8 cellular contexts compared by ENCODE assay signal in genomic region chr7:131108212-131108980, GRCh38.
DNase-seq lines count a peak whose midpoint lies in the region; ATAC-seq and TF ChIP-seq lines count a peak whose summit lies in the region.

No MANE protein-coding gene starts in this region.

- WGBS in ovary, 3 donors: 8% methylated on average over 29 to 31 of the region's 31 CpGs

- H3K36me3 ChIP-seq in CD4-positive, CD25-positive, alpha-beta regulatory T cell (ENCODE audit: control insufficient read depth, insufficient read depth, low read length): peaks cover 14% of the 10 kb centered on the region
- no peaks in the 10 kb centered on the region for H3K36me3 ChIP-seq in ovary

- intact Hi-C loops in ovary (cut with DNase I): loop anchor here in 3 of 4 donors (5.0 to 10.0 kb wide), 5 partner anchors 119 to 316 kb away; partner anchors contain the start of gene MKLN1 (in 2 of the 3)

- H3K27me3 ChIP-seq in CD4-positive, CD25-positive, alpha-beta regulatory T cell (ENCODE audit: control insufficient read depth, insufficient read depth, low read length): no peaks in the 10 kb centered on the region
- no peaks in the 10 kb centered on the region for H3K27me3 ChIP-seq in ovary

- no peak for ATAC-seq in CD4-positive, CD25-positive, alpha-beta regulatory T cell (ENCODE audit: low read depth in 2 of 2)
- no peak for ATAC-seq in HG02588 (IDR thresholded peaks at IDR 0.05; ENCODE audit: unreplicated experiment)

- H3K27me3 Mint-ChIP-seq in CD4-positive, CD25-positive, alpha-beta regulatory T cell: peaks cover 24% of the 10 kb centered on the region

- TF ChIP-seq EP300 in ovary (IDR thresholded peaks at IDR 0.05): no peak

- peak overlapping the region; percentile 98 for H3K27ac ChIP-seq in CD4-positive, CD25-positive, alpha-beta regulatory T cell (ENCODE audit: insufficient read depth, low read length, poor library complexity, severe bottlenecking)
- peak overlapping the region; percentile 97 to 98 for H3K27ac ChIP-seq in ovary

- H3K9me3 Mint-ChIP-seq in CD4-positive, CD25-positive, alpha-beta regulatory T cell: peaks cover 0 to 3% (median 2%) of the 10 kb centered on the region in 7 donors

- H3K36me3 Mint-ChIP-seq in CD4-positive, CD25-positive, alpha-beta regulatory T cell: peaks cover 7% of the 10 kb centered on the region

- H3K4me1 Mint-ChIP-seq in CD4-positive, CD25-positive, alpha-beta regulatory T cell: peaks cover 38 to 68% (median 54%) of the 10 kb centered on the region in 4 donors

- DNase-seq in CD4-positive, CD25-positive, alpha-beta regulatory T cell: peak; percentile 41 to 71 (median 68)
- DNase-seq in H4 (ENCODE audit: low spot score): peak; percentile 40
- DNase-seq in fibroblast of peridontal ligament (ENCODE audit: extremely low read depth): peak; percentile 51
- DNase-seq in ovary: no peak
- no peak for DNase-seq in SHP77 (lab: John Stamatoyannopoulos, UW)
- no peak for DNase-seq in NOMO-1 treated with dmso at 0.1 percent for 144 hours (lab: John Stamatoyannopoulos, UW; ENCODE audit: unreplicated experiment)

- H3K4me1 ChIP-seq in CD4-positive, CD25-positive, alpha-beta regulatory T cell (ENCODE audit: control insufficient read depth, insufficient read depth, low read length, poor library complexity, severe bottlenecking): peaks cover 59% of the 10 kb centered on the region
- H3K4me1 ChIP-seq in ovary (ENCODE audit: insufficient read depth): peaks cover 13% of the 10 kb centered on the region

- peak overlapping the region; percentile 94 for H3K4me3 ChIP-seq in CD4-positive, CD25-positive, alpha-beta regulatory T cell (ENCODE audit: low read depth, low read length)
- H3K4me3 ChIP-seq in WI38 (ENCODE audit: low read depth, low read length): peak overlapping the region; percentile 85
- H3K4me3 ChIP-seq in ovary: peak overlapping the region; percentile 88

- H3K4me3 Mint-ChIP-seq in CD4-positive, CD25-positive, alpha-beta regulatory T cell: peak overlapping the region; percentile 93 to 100 (median 98)

- H3K9me3 ChIP-seq in CD4-positive, CD25-positive, alpha-beta regulatory T cell (ENCODE audit: control insufficient read depth in 2 of 2, low read length in 2 of 2): no peaks in the 10 kb centered on the region
- no peaks in the 10 kb centered on the region for H3K9me3 ChIP-seq in ovary

- TF ChIP-seq POLR2A in ovary (IDR thresholded peaks at IDR 0.05): no peak

- H3K27ac Mint-ChIP-seq in CD4-positive, CD25-positive, alpha-beta regulatory T cell: peak overlapping the region; percentile 95 to 99 (median 99)

- TF ChIP-seq CTCF in WI38 (IDR thresholded peaks at IDR 0.05; ENCODE audit: low read depth, low read length) (no peak), ovary (IDR thresholded peaks at IDR 0.05) (peak in 1 of 3 donors; percentile 8)

Comparison
In these comparisons a context has a peak if more than half of its experiments do, and no peak if none do; other contexts are left out.
1. DNase-seq: peak in CD4-positive, CD25-positive, alpha-beta regulatory T cell (3 of 3), H4 (single experiment) and fibroblast of peridontal ligament (single experiment); none in ovary (0 of 5), SHP77 (0 of 2) and NOMO-1 treated with dmso at 0.1 percent for 144 hours (single experiment).
2. Peak in every context shown above with its lines, with median percentiles within 50 percentile points of each other: H3K4me3 ChIP-seq.